Comparison of ENCODE assay signal across 31 cellular contexts in the genomic region with DNA sequence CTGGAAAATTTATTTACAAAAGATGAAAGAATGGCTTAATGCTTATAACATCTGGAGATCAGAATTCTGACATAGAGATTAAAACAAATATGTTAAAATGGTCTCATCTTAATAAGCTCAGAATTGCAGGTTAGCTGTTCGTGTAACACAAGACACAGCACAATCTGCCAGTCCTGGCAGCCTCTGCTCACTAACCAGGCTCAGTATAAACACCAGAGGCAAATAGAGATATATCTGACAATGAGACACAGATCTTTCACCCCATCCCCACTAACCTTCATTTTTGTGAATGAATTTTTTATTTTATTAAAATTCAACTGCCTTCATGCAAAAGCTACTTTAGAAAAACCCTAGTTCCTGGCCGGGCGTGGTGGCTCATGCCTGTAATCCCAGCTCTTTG. TPM values are rescaled to one million over a fixed set of nuclear protein-coding genes. Genes with fewer than 3 reads are reported as not detected.
"Had no signal": no experiment of that assay in that cellular context is flagged by ENCODE, and none has a peak within 500 bp of the region (broad histone marks: within the 10 kb centered on the region; RNA-seq: fewer than 3 reads in every experiment).

No MANE protein-coding gene starts in this region.

- H3K4me3 Mint-ChIP-seq: activated CD4-positive, alpha-beta memory T cell treated with anti-CD3 and anti-CD28 coated beads, Interleukin-2, amount 10 ng/mL, durations not matched to agents 7 days and 5 days; activated CD8-positive, alpha-beta memory T cell treated with anti-CD3 and anti-CD28 coated beads, Interleukin-2, amount 10 ng/mL, durations not matched to agents 7 days and 5 days; activated naive CD4-positive, alpha-beta T cell treated with anti-CD3 and anti-CD28 coated beads, Interleukin-2, amount 10 ng/mL, durations not matched to agents 7 days and 5 days; activated naive CD8-positive, alpha-beta T cell; activated naive CD8-positive, alpha-beta T cell treated with anti-CD3 and anti-CD28 coated beads, Interleukin-2, amount 50 U/mL, for 24 hours; brain had no signal

- DNase-seq: activated CD4-positive, alpha-beta memory T cell treated with anti-CD3 and anti-CD28 coated beads, Interleukin-2, amount 10 ng/mL, durations not matched to agents 7 days and 5 days; activated CD4-positive, alpha-beta T cell treated with anti-CD3 and anti-CD28 coated beads for 1 hour; activated CD4-positive, alpha-beta T cell treated with anti-CD3 and anti-CD28 coated beads for 48 hours; activated CD4-positive, CD25-positive, alpha-beta regulatory T cell; activated CD8-positive, alpha-beta memory T cell treated with anti-CD3 and anti-CD28 coated beads for 24 hours; activated CD8-positive, alpha-beta memory T cell treated with anti-CD3 and anti-CD28 coated beads, Interleukin-2, amount 10 ng/mL, durations not matched to agents 7 days and 5 days; activated CD8-positive, alpha-beta memory T cell treated with anti-CD3 and anti-CD28 coated beads, Interleukin-2, amount 50 U/mL, for 48 hours; activated effector memory CD4-positive, alpha-beta T cell treated with Interleukin-2 at 50 U/mL for 16 hours; activated naive CD4-positive, alpha-beta T cell treated with anti-CD3 and anti-CD28 coated beads, Interleukin-2, amount 10 ng/mL, durations not matched to agents 7 days and 5 days; activated naive CD8-positive, alpha-beta T cell treated with anti-CD3 and anti-CD28 coated beads, Interleukin-2, amount 50 U/mL, for 24 hours; activated T-cell treated with anti-CD3 and anti-CD28 coated beads, Interleukin-2, amount 50 U/mL, for 48 hours; anterior cingulate cortex; colonic mucosa; Karpas-422; NCI-H1105; NCI-H1417 treated with DMSO at 0.1 percent for 48 hours; NCI-H2029; NCI-H2227 treated with DMSO at 0.1 percent for 48 hours; NCI-H510A treated with DMSO at 0.1 percent for 48 hours; SHP77; SJCRH30; T1000; WERI-Rb-1 had no signal

- H3K9me3 Mint-ChIP-seq: activated CD4-positive, alpha-beta memory T cell treated with anti-CD3 and anti-CD28 coated beads, Interleukin-2, amount 10 ng/mL, durations not matched to agents 7 days and 5 days; activated naive CD4-positive, alpha-beta T cell treated with anti-CD3 and anti-CD28 coated beads, Interleukin-2, amount 10 ng/mL, durations not matched to agents 7 days and 5 days; activated naive CD8-positive, alpha-beta T cell treated with anti-CD3 and anti-CD28 coated beads, Interleukin-2, amount 50 U/mL, for 24 hours; brain had no signal

- H3K27ac Mint-ChIP-seq: activated CD4-positive, alpha-beta memory T cell treated with anti-CD3 and anti-CD28 coated beads, Interleukin-2, amount 10 ng/mL, durations not matched to agents 7 days and 5 days; activated CD8-positive, alpha-beta memory T cell treated with anti-CD3 and anti-CD28 coated beads, Interleukin-2, amount 10 ng/mL, durations not matched to agents 7 days and 5 days; activated naive CD4-positive, alpha-beta T cell treated with anti-CD3 and anti-CD28 coated beads, Interleukin-2, amount 10 ng/mL, durations not matched to agents 7 days and 5 days; activated naive CD8-positive, alpha-beta T cell; activated naive CD8-positive, alpha-beta T cell treated with anti-CD3 and anti-CD28 coated beads, Interleukin-2, amount 50 U/mL, for 24 hours; brain had no signal

- H3K27me3 Mint-ChIP-seq: activated naive CD4-positive, alpha-beta T cell treated with anti-CD3 and anti-CD28 coated beads, Interleukin-2, amount 10 ng/mL, durations not matched to agents 7 days and 5 days had no signal

- H3K4me1 Mint-ChIP-seq: activated CD4-positive, alpha-beta memory T cell treated with anti-CD3 and anti-CD28 coated beads, Interleukin-2, amount 10 ng/mL, durations not matched to agents 7 days and 5 days; activated CD8-positive, alpha-beta memory T cell treated with anti-CD3 and anti-CD28 coated beads, Interleukin-2, amount 10 ng/mL, durations not matched to agents 7 days and 5 days; activated naive CD4-positive, alpha-beta T cell treated with anti-CD3 and anti-CD28 coated beads, Interleukin-2, amount 10 ng/mL, durations not matched to agents 7 days and 5 days; activated naive CD8-positive, alpha-beta T cell treated with anti-CD3 and anti-CD28 coated beads, Interleukin-2, amount 50 U/mL, for 24 hours had no signal

- H3K36me3 Mint-ChIP-seq: activated CD8-positive, alpha-beta memory T cell treated with anti-CD3 and anti-CD28 coated beads, Interleukin-2, amount 10 ng/mL, durations not matched to agents 7 days and 5 days; activated naive CD4-positive, alpha-beta T cell treated with anti-CD3 and anti-CD28 coated beads, Interleukin-2, amount 10 ng/mL, durations not matched to agents 7 days and 5 days; activated naive CD8-positive, alpha-beta T cell; brain had no signal

RNA-seq across cellular contexts. Expression of a gene that starts 51.8 kb away (rescaled TPM):
- total RNA-seq: activated CD4-positive, alpha-beta memory T cell treated with anti-CD3 and anti-CD28 coated beads, Interleukin-2, amount 10 ng/mL, durations not matched to agents 7 days and 5 days; activated CD8-positive, alpha-beta memory T cell treated with anti-CD3 and anti-CD28 coated beads, Interleukin-2, amount 10 ng/mL, durations not matched to agents 7 days and 5 days; bronchial epithelial cell; chondrocyte; MCF 10A; RPMI7951; T-helper 1 cell treated with Interleukin-12 subunit alpha and Interleukin-12 subunit beta and Interleukin-4 antibody, amounts not matched to agents 30 ng/mL and 1 ng/mL, for 36 hours; T-helper 2 cell treated with Interferon-gamma antibody and Interleukin-4, amounts not matched to agents 100 ng/mL and 5 ng/mL, for 36 hours had no signal
